Comparison of ENCODE assay signal across 25 cellular contexts in the genomic region with DNA sequence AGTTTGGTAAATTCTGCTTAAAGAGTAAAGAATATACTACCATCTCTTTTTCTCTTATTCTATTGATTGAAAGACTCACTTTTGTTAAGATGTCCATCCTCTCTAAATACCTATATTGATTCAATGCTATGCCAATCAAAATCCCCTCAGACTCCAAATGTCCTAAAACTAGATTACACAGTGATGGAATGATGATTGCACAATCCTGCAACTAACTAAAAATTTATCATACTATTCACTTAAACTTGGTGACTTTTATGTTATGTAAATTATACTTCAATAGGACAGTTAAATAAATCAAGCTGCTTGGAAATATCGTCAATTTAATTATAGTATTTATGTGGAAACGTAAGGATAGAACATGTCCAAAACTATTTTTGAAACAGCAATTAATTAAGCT.
"Had no signal": no experiment of that assay in that cellular context is flagged by ENCODE, and none has a peak within 500 bp of the region (broad histone marks: within the 10 kb centered on the region; RNA-seq: fewer than 3 reads in every experiment).

No MANE protein-coding gene starts in this region.

- H3K4me1 ChIP-seq: pancreas, prostate gland, stomach, thyroid gland, tibial nerve, upper lobe of left lung, uterus had no signal

- H3K27ac ChIP-seq: neutrophil, pancreas, prostate gland, skin epidermis, stomach, thoracic aorta, thyroid gland, tibial nerve, upper lobe of left lung, uterus had no signal

- H3K4me3 ChIP-seq: pancreas, prostate gland, skin epidermis, stomach, thoracic aorta, thyroid gland, tibial nerve, upper lobe of left lung, uterus had no signal

- H3K36me3 ChIP-seq: neutrophil, pancreas, prostate gland, stomach, thoracic aorta, thyroid gland, tibial nerve, upper lobe of left lung, uterus had no signal

- FAIRE-seq: pancreas had no signal

- ATAC-seq: naive thymus-derived CD8-positive, alpha-beta T cell; natural killer cell treated with Interleukin-12 subunit alpha and Interleukin-12 subunit beta and Interleukin-15 and Interleukin-18, amount 100 ng/mL, for 72 hours; pancreas; right cardiac atrium; sciatic nerve; stimulated activated effector memory CD8-positive, alpha-beta T cell treated with anti-CD3 and anti-CD28 coated beads, Interleukin-12 subunit alpha, Interleukin-12 subunit beta, amount 100 ng/mL, for 72 hours; stimulated activated naive B cell treated with anti-CD40 and anti-IgM and Interleukin-4, amounts not matched to agents 10 μg/mL and 1 μg/mL and 100 μg/mL, for 72 hours had no signal

- H3K27me3 ChIP-seq: neutrophil, pancreas, stomach, thyroid gland, tibial nerve, upper lobe of left lung, uterus had no signal

- H3K9me3 ChIP-seq: neutrophil, pancreas, prostate gland, stomach, thoracic aorta, thyroid gland, tibial nerve, upper lobe of left lung, uterus had no signal

- DNase-seq: naive B cell; naive thymus-derived CD8-positive, alpha-beta T cell; nephron progenitor cell; nucleus accumbens; pancreas; right cardiac atrium; stimulated activated CD4-positive, alpha-beta T cell treated with anti-CD3 and anti-CD28 coated beads, Interleukin-15, amount 100 ng/mL, for 24 hours; stimulated activated CD4-positive, alpha-beta T cell treated with anti-CD3 and anti-CD28 coated beads, Interleukin-2, amount 100 ng/mL, for 24 hours; stimulated activated CD4-positive, alpha-beta T cell treated with anti-CD3 and anti-CD28 coated beads, Interleukin-2, amount 100 ng/mL, for 48 hours; stimulated activated CD4-positive, alpha-beta T cell treated with anti-CD3 and anti-CD28 coated beads, Interleukin-4, amount 100 ng/mL, for 24 hours; stimulated activated naive B cell treated with anti-CD40 and anti-IgM and Interleukin-4, amounts not matched to agents 10 μg/mL and 1 μg/mL and 100 μg/mL, for 72 hours; stimulated activated naive CD4-positive, alpha-beta T cell treated with Interleukin-2 at 50 U/mL for 16 hours; stomach; thyroid gland; trophoblast cell; upper lobe of left lung; uterus had no signal
